Comparison of ENCODE assay signal across 7 cellular contexts in genomic region chr17:30727517-30727916, GRCh38.
DNase-seq lines count a peak whose midpoint lies in the region; ATAC-seq and TF ChIP-seq lines count a peak whose summit lies in the region.
"Not testable (repeated sequence)": the region's sequence is repeated elsewhere in the genome, so short reads cannot be mapped to it uniquely, and the experiment has no call there.

No MANE protein-coding gene starts in this region.

- not testable (repeated sequence) for H2BK120ac ChIP-seq in mesenchymal stem cell (ENCODE audit: low read depth, low read length)

- H3K27ac Mint-ChIP-seq in chondrocyte (ENCODE audit: unreplicated experiment) = not testable (repeated sequence)

- H2AFZ ChIP-seq in mesenchymal stem cell (ENCODE audit: low read depth, low read length) = not testable (repeated sequence)

- not testable (repeated sequence) for H3K4ac ChIP-seq in mesenchymal stem cell (ENCODE audit: low read depth in 1 of 2, low read length in 2 of 2)

- H3K27me3 Mint-ChIP-seq in chondrocyte (ENCODE audit: low read depth) = not testable (repeated sequence)

- H3K4me3 ChIP-seq in H7 (ENCODE audit: insufficient read depth, low read depth, low read length); WERI-Rb-1 (ENCODE audit: low read depth, low read length); right atrium auricular region; mesenchymal stem cell (ENCODE audit: insufficient read depth in 1 of 2, low read depth in 1 of 2, low read length in 2 of 2): not testable (repeated sequence)

- WGBS in mesenchymal stem cell = 97% methylated on average over 8 of the region's 8 CpGs

- H3K9me3 ChIP-seq in WERI-Rb-1 (ENCODE audit: severe bottlenecking); right atrium auricular region; mesenchymal stem cell (ENCODE audit: control insufficient read depth, low read length): not testable (repeated sequence)

- peaks cover 11% of the 10 kb centered on the region for H3K79me1 ChIP-seq in mesenchymal stem cell (replicated peaks; ENCODE audit: low read length, poor library complexity, severe bottlenecking)

- H4K8ac ChIP-seq in mesenchymal stem cell (ENCODE audit: low read length) = not testable (repeated sequence)

- DNase-seq in H7 (peak; percentile 13), WERI-Rb-1 (peak; percentile 2), chondrocyte (ENCODE audit: low spot score) (peak; percentile 49), right atrium auricular region (ENCODE audit: low spot score) (peak; percentile 48), sciatic nerve (ENCODE audit: low spot score) (peak; percentile 39)
- DNase-seq in activated CD8-positive, alpha-beta memory T cell treated with anti-CD3 and anti-CD28 coated beads, Interleukin-2, amount 50 U/mL, for 48 hours = peak; percentile 43
- DNase-seq in mesenchymal stem cell = not testable (repeated sequence)

- not testable (repeated sequence) for H3K36me3 ChIP-seq in H7 (replicated peaks; ENCODE audit: control insufficient read depth, insufficient read depth, low read length); WERI-Rb-1; right atrium auricular region; mesenchymal stem cell (ENCODE audit: control insufficient read depth in 1 of 2, insufficient read depth in 2 of 2, low read depth in 1 of 2, low read length in 2 of 2)

- H3K14ac ChIP-seq in mesenchymal stem cell (ENCODE audit: low read length in 2 of 2) = not testable (repeated sequence)

- H2BK5ac ChIP-seq in mesenchymal stem cell (ENCODE audit: low read depth, low read length, poor library complexity, severe bottlenecking) = not testable (repeated sequence)

- H4K91ac ChIP-seq in mesenchymal stem cell (ENCODE audit: low read length) = peak overlapping the region; percentile 27

- not testable (repeated sequence) for H3K4me1 Mint-ChIP-seq in chondrocyte (ENCODE audit: low read depth)

- not testable (repeated sequence) for H3K4me3 Mint-ChIP-seq in chondrocyte (ENCODE audit: unreplicated experiment)

- not testable (repeated sequence) for ATAC-seq in sciatic nerve

- H3K27me3 ChIP-seq in H7 (ENCODE audit: control insufficient read depth, insufficient read depth, low read length); WERI-Rb-1 (ENCODE audit: insufficient read depth, low read depth, severe bottlenecking); right atrium auricular region; mesenchymal stem cell (ENCODE audit: control insufficient read depth in 1 of 2, insufficient read depth in 1 of 2, low read length in 2 of 2): not testable (repeated sequence)

- TF ChIP-seq CTCF in WERI-Rb-1 (IDR thresholded peaks at IDR 0.05; ENCODE audit: low read depth, low read length); chondrocyte (IDR thresholded peaks at IDR 0.05); right atrium auricular region (IDR thresholded peaks at IDR 0.05): not testable (repeated sequence)

- not testable (repeated sequence) for H3K9ac ChIP-seq in mesenchymal stem cell (ENCODE audit: low read length)

- H3K18ac ChIP-seq in mesenchymal stem cell (ENCODE audit: low read depth in 1 of 2, low read length in 2 of 2) = not testable (repeated sequence)

- H2BK12ac ChIP-seq in mesenchymal stem cell (ENCODE audit: low read length in 2 of 2) = not testable (repeated sequence)

- not testable (repeated sequence) for H3K9me3 Mint-ChIP-seq in chondrocyte (ENCODE audit: low read depth)

- not testable (repeated sequence) for H3K36me3 Mint-ChIP-seq in chondrocyte (ENCODE audit: low read depth)

- not testable (repeated sequence) for H3K4me2 ChIP-seq in mesenchymal stem cell (ENCODE audit: low read length, poor library complexity, severe bottlenecking)

- H2AK5ac ChIP-seq in mesenchymal stem cell (ENCODE audit: low read length, severe bottlenecking) = not testable (repeated sequence)

- not testable (repeated sequence) for H3K4me1 ChIP-seq in right atrium auricular region; mesenchymal stem cell (ENCODE audit: control insufficient read depth, insufficient read depth, low read depth, low read length)

- H3K23ac ChIP-seq in mesenchymal stem cell (ENCODE audit: low read length in 2 of 2) = not testable (repeated sequence)

- intact Hi-C loops in sciatic nerve (cut with DNase I) = not testable (repeated sequence)

- H2BK15ac ChIP-seq in mesenchymal stem cell (ENCODE audit: low read depth, poor library complexity, severe bottlenecking) = not testable (repeated sequence)

- not testable (repeated sequence) for H3K27ac ChIP-seq in WERI-Rb-1; right atrium auricular region; mesenchymal stem cell (ENCODE audit: low read length, poor library complexity, severe bottlenecking)
